ENCODE assay signal across 9 cellular contexts in genomic region chr9:108885643-108886348, GRCh38. TPM values are rescaled to one million over a fixed set of nuclear protein-coding genes. Genes with fewer than 3 reads are reported as not detected.
DNase-seq lines count a peak whose midpoint lies in the region; ATAC-seq, FAIRE-seq and TF ChIP-seq lines count a peak whose summit lies in the region.
"Had no signal": no experiment of that assay in that cellular context is flagged by ENCODE, and none has a peak within 500 bp of the region (broad histone marks: within the 10 kb centered on the region; RNA-seq: fewer than 3 reads in every experiment).

No MANE protein-coding gene starts in this region.

- no peaks in the 10 kb centered on the region for H3K27me3 ChIP-seq in bronchial epithelial cell (ENCODE audit: control insufficient read depth, insufficient read depth, low read length)
- no peaks in the 10 kb centered on the region for H3K27me3 ChIP-seq in aorta (ENCODE audit: control insufficient read depth in 1 of 2, insufficient read depth in 2 of 2, low read length in 1 of 2)

- DNase-seq in GM12892 (ENCODE audit: insufficient read length): peak; percentile 34
- DNase-seq in HT1080 (ENCODE audit: low read depth): peak; percentile 91
- DNase-seq in RKO (ENCODE audit: low spot score): peak; percentile 58
- peak; percentile 89 for DNase-seq in bronchial epithelial cell (ENCODE audit: low read depth)
- peak; percentile 22 for DNase-seq in stimulated activated CD4-positive, alpha-beta T cell treated with anti-CD3 and anti-CD28 coated beads, Interleukin-12 subunit alpha, Interleukin-12 subunit beta, amount 100 ng/mL, for 4 hours
- no peak for DNase-seq in aorta
- DNase-seq in sciatic nerve (ENCODE audit: low spot score): no peak

- ATAC-seq in GM21723 (IDR thresholded peaks at IDR 0.05; ENCODE audit: unreplicated experiment) (peak; percentile 98), aorta (ENCODE audit: low FRiP score) (no peak), sciatic nerve (no peak)

- intact Hi-C loops in aorta (cut with DNase I): no loop called here
- intact Hi-C loops in sciatic nerve (cut with DNase I): no loop called here

- H3K4me3 ChIP-seq in bronchial epithelial cell (ENCODE audit: low read depth, low read length) (no peak overlapping the region), aorta (ENCODE audit: low read length in 2 of 2) (no peak overlapping the region)

- H3K27ac ChIP-seq in aorta (ENCODE audit: low read depth in 1 of 2, low read length in 2 of 2): peak overlapping the region in 1 of 2 donors; percentile 40

- 38% methylated on average over 1 of the region's 1 CpG for WGBS in aorta, 2 donors

- TF ChIP-seq CTCF in bronchial epithelial cell (IDR thresholded peaks at IDR 0.05; ENCODE audit: insufficient read depth, low read length, severe bottlenecking): no peak

- H3K9me3 ChIP-seq in aorta (ENCODE audit: control insufficient read depth, low read length): no peaks in the 10 kb centered on the region

- FAIRE-seq in GM12892 (lab: Jason Lieb, UNC): peak; percentile 90
- no peak for FAIRE-seq in bronchial epithelial cell (lab: Jason Lieb, UNC)
- FAIRE-seq: TTC549 had no signal

- no peak for TF ChIP-seq POLR2A in GM12892 (IDR thresholded peaks at IDR 0.05; ENCODE audit: low read depth, low read length)

- H3K36me3 ChIP-seq in bronchial epithelial cell (ENCODE audit: control insufficient read depth, insufficient read depth, low read length) (peaks cover 7% of the 10 kb centered on the region), aorta (ENCODE audit: control insufficient read depth in 1 of 2, insufficient read depth in 2 of 2, low read length in 1 of 2) (peaks cover 4% of the 10 kb centered on the region in 2 donors)

- peaks cover 0 to 2% of the 10 kb centered on the region in 2 donors for H3K4me1 ChIP-seq in aorta (ENCODE audit: control insufficient read depth in 1 of 2, insufficient read depth in 2 of 2, low read length in 2 of 2)

RNA-seq across cellular contexts. Expression of gene ACTL7A, which starts 23.7 kb away (rescaled TPM):
- not detected for polyA plus RNA-seq in GM12892 (2012; ENCODE audit: missing spikeins)
- not detected in 2 replicates for total RNA-seq in HT1080 (2014; rRNA removed; shearing (Covaris generic))
- polyA plus RNA-seq in HT1080 (2015; cell fraction: cytosol; rRNA removed): not detected in 2 replicates
- not detected in 2 replicates for polyA plus RNA-seq in HT1080 (2015; cell fraction: nucleus; rRNA removed)
- total RNA-seq in bronchial epithelial cell (not detected in 2 replicates), aorta (not detected), sciatic nerve (not detected)
- not detected for polyA plus RNA-seq in aorta

RNA-seq across cellular contexts. Expression of gene ACTL7B, which starts 30.0 kb away (rescaled TPM):
- polyA plus RNA-seq in GM12892 (2012; ENCODE audit: missing spikeins): not detected
- not detected in 2 replicates for total RNA-seq in HT1080 (2014; rRNA removed; shearing (Covaris generic))
- polyA plus RNA-seq in HT1080 (2015; cell fraction: cytosol; rRNA removed): not detected in 2 replicates
- polyA plus RNA-seq in HT1080 (2015; cell fraction: nucleus; rRNA removed): not detected in 2 replicates
- under 0.01 TPM in 1 of 2 replicates, not detected in the other for total RNA-seq in bronchial epithelial cell
- not detected for total RNA-seq in aorta
- polyA plus RNA-seq in aorta: not detected
- total RNA-seq in sciatic nerve: 0.13 TPM

RNA-seq across cellular contexts. Expression of gene ELP1, which starts 48.1 kb away (rescaled TPM):
- 20.0 TPM for polyA plus RNA-seq in GM12892 (2012; ENCODE audit: missing spikeins)
- total RNA-seq in HT1080 (2014; rRNA removed; shearing (Covaris generic)): 37.2 and 47.2 TPM in 2 replicates
- 18.1 and 23.4 TPM in 2 replicates for polyA plus RNA-seq in HT1080 (2015; cell fraction: cytosol; rRNA removed)
- 79.1 and 80.4 TPM in 2 replicates for polyA plus RNA-seq in HT1080 (2015; cell fraction: nucleus; rRNA removed)
- 36.2 and 37.9 TPM in 2 replicates for total RNA-seq in bronchial epithelial cell
- total RNA-seq in aorta: 10 to 100 TPM; 13.9 to 19.5 TPM
- 10 to 100 TPM in 1 of 2 donors, 1 to 10 TPM in 1; 4.3 to 20.0 TPM for polyA plus RNA-seq in aorta
- 21.8 TPM for total RNA-seq in sciatic nerve

RNA-seq across cellular contexts. Expression of gene ABITRAM, which starts 48.4 kb away (rescaled TPM):
- polyA plus RNA-seq in GM12892 (2012; ENCODE audit: missing spikeins): 15.1 TPM
- total RNA-seq in HT1080 (2014; rRNA removed; shearing (Covaris generic)): 8.4 and 11.2 TPM in 2 replicates
- 24.5 and 25.1 TPM in 2 replicates for polyA plus RNA-seq in HT1080 (2015; cell fraction: cytosol; rRNA removed)
- polyA plus RNA-seq in HT1080 (2015; cell fraction: nucleus; rRNA removed): 17.7 and 20.5 TPM in 2 replicates
- total RNA-seq in bronchial epithelial cell (8.1 and 8.2 TPM in 2 replicates), aorta (10 to 100 TPM in 1 of 2 donors, 1 to 10 TPM in 1; 8.3 to 11.1 TPM), sciatic nerve (11.2 TPM)
- polyA plus RNA-seq in aorta: 10 to 100 TPM in 1 of 2 donors, 1 to 10 TPM in 1; 8.9 to 20.4 TPM

Comparison
In these comparisons a context has a peak if more than half of its experiments do, and no peak if none do; other contexts are left out.
1. DNase-seq: peak in GM12892 (single experiment), HT1080 (single experiment), RKO (single experiment), bronchial epithelial cell (single experiment) and stimulated activated CD4-positive, alpha-beta T cell treated with anti-CD3 and anti-CD28 coated beads, Interleukin-12 subunit alpha, Interleukin-12 subunit beta, amount 100 ng/mL, for 4 hours (single experiment); none in aorta (0 of 2) and sciatic nerve (single experiment).